ENCODE assay signal across 10 cellular contexts in genomic region chr1:186849271-186849671, GRCh38. TPM values are rescaled to one million over a fixed set of nuclear protein-coding genes. Genes with fewer than 3 reads are reported as not detected.
DNase-seq lines count a peak whose midpoint lies in the region; ATAC-seq and TF ChIP-seq lines count a peak whose summit lies in the region.
"Had no signal": no experiment of that assay in that cellular context is flagged by ENCODE, and none has a peak within 500 bp of the region (broad histone marks: within the 10 kb centered on the region; RNA-seq: fewer than 3 reads in every experiment).

No MANE protein-coding gene starts in this region.

- H3K27me3 Mint-ChIP-seq in natural killer cell treated with Interleukin-12 subunit alpha and Interleukin-12 subunit beta and Interleukin-15 and Interleukin-18, amount 100 ng/mL, for 72 hours: no peaks in the 10 kb centered on the region

- peaks cover 0 to 5% of the 10 kb centered on the region in 2 donors for H3K4me1 Mint-ChIP-seq in natural killer cell treated with Interleukin-12 subunit alpha and Interleukin-12 subunit beta and Interleukin-15 and Interleukin-18, amount 100 ng/mL, for 72 hours (ENCODE audit: low read depth in 2 of 2)

- no peaks in the 10 kb centered on the region for H3K36me3 Mint-ChIP-seq in natural killer cell treated with Interleukin-12 subunit alpha and Interleukin-12 subunit beta and Interleukin-15 and Interleukin-18, amount 100 ng/mL, for 72 hours

- DNase-seq in HT-29 (ENCODE audit: low spot score): peak; percentile 40
- DNase-seq in medulla oblongata (ENCODE audit: extremely low spot score): peak; percentile 71
- no peak for DNase-seq in central memory CD4-positive, alpha-beta T cell
- DNase-seq in GM20000 (ENCODE audit: low spot score): no peak
- DNase-seq in natural killer cell treated with Interleukin-12 subunit alpha and Interleukin-12 subunit beta and Interleukin-15 and Interleukin-18, amount 100 ng/mL, for 72 hours (ENCODE audit: low spot score): no peak
- no peak for DNase-seq in cortex of kidney (lab: John Stamatoyannopoulos, UW)
- DNase-seq: effector memory CD4-positive, alpha-beta T cell; left cardiac atrium had no signal

- no peak overlapping the region for H3K4me3 Mint-ChIP-seq in natural killer cell treated with Interleukin-12 subunit alpha and Interleukin-12 subunit beta and Interleukin-15 and Interleukin-18, amount 100 ng/mL, for 72 hours

- ATAC-seq in GM18520 (IDR thresholded peaks at IDR 0.05; ENCODE audit: unreplicated experiment) (peak; percentile 89), HG02588 (IDR thresholded peaks at IDR 0.05; ENCODE audit: unreplicated experiment) (peak; percentile 95)
- no peak for ATAC-seq in natural killer cell treated with Interleukin-12 subunit alpha and Interleukin-12 subunit beta and Interleukin-15 and Interleukin-18, amount 100 ng/mL, for 72 hours

- H3K27ac Mint-ChIP-seq in natural killer cell treated with Interleukin-12 subunit alpha and Interleukin-12 subunit beta and Interleukin-15 and Interleukin-18, amount 100 ng/mL, for 72 hours: no peak overlapping the region

- TF ChIP-seq CTCF in GM20000 (IDR thresholded peaks at IDR 0.05; ENCODE audit: extremely low read depth, missing control alignments): no peak

- peaks cover 7% of the 10 kb centered on the region for H3K9me3 Mint-ChIP-seq in natural killer cell treated with Interleukin-12 subunit alpha and Interleukin-12 subunit beta and Interleukin-15 and Interleukin-18, amount 100 ng/mL, for 72 hours

RNA-seq across cellular contexts. Expression of gene PLA2G4A, which starts 20.5 kb away (rescaled TPM):
- total RNA-seq in HT-29 (2014; rRNA removed; shearing (Covaris generic)): 10.6 and 14.3 TPM in 2 replicates
- total RNA-seq in natural killer cell treated with Interleukin-12 subunit alpha and Interleukin-12 subunit beta and Interleukin-15 and Interleukin-18, amount 100 ng/mL, for 72 hours: 1 to 10 TPM in 1 of 2 donors, under 1 TPM in 1; 0.45 to 1.2 TPM

Comparison
In these comparisons a context has a peak if more than half of its experiments do, and no peak if none do; other contexts are left out.
1. ATAC-seq: peak in GM18520 (single experiment) and HG02588 (single experiment); none in natural killer cell treated with Interleukin-12 subunit alpha and Interleukin-12 subunit beta and Interleukin-15 and Interleukin-18, amount 100 ng/mL, for 72 hours (0 of 2).
2. DNase-seq: peak in HT-29 (single experiment) and medulla oblongata (single experiment); none in central memory CD4-positive, alpha-beta T cell (single experiment), GM20000 (single experiment), natural killer cell treated with Interleukin-12 subunit alpha and Interleukin-12 subunit beta and Interleukin-15 and Interleukin-18, amount 100 ng/mL, for 72 hours (single experiment) and cortex of kidney (single experiment).